1 cellular context compared by ENCODE assay signal in genomic region chr20:47360207-47360488, GRCh38.
A peak's percentile ranks its signal among the peaks of the same experiment; 100 is the strongest.
TF ChIP-seq lines count a peak whose summit lies in the region.

No MANE protein-coding gene starts in this region.

TF ChIP-seq in HepG2, 621 proteins besides CTCF, POLR2A, EP300 and RAD21 (continued from another document and continues in another):
- TF ChIP-seq, protein P1, sequence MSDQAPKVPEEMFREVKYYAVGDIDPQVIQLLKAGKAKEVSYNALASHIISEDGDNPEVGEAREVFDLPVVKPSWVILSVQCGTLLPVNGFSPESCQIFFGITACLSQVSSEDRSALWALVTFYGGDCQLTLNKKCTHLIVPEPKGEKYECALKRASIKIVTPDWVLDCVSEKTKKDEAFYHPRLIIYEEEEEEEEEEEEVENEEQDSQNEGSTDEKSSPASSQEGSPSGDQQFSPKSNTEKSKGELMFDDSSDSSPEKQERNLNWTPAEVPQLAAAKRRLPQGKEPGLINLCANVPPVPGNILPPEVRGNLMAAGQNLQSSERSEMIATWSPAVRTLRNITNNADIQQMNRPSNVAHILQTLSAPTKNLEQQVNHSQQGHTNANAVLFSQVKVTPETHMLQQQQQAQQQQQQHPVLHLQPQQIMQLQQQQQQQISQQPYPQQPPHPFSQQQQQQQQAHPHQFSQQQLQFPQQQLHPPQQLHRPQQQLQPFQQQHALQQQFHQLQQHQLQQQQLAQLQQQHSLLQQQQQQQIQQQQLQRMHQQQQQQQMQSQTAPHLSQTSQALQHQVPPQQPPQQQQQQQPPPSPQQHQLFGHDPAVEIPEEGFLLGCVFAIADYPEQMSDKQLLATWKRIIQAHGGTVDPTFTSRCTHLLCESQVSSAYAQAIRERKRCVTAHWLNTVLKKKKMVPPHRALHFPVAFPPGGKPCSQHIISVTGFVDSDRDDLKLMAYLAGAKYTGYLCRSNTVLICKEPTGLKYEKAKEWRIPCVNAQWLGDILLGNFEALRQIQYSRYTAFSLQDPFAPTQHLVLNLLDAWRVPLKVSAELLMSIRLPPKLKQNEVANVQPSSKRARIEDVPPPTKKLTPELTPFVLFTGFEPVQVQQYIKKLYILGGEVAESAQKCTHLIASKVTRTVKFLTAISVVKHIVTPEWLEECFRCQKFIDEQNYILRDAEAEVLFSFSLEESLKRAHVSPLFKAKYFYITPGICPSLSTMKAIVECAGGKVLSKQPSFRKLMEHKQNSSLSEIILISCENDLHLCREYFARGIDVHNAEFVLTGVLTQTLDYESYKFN (CRISPR knock-in tag; conservative IDR thresholded peaks at IDR 0.05), result no peak; the same call in none of the 2 replicates
- TF ChIP-seq FOSL2 (CRISPR knock-in tag; IDR thresholded peaks at IDR 0.05), result peak; percentile 43; the same call in 1 of the 2 replicates
- peak; percentile 50; the same call in 1 of the 2 replicates for TF ChIP-seq ZBTB25 (CRISPR knock-in tag; IDR thresholded peaks at IDR 0.05)
- 0 out of 2 replicates have a peak, but pooled peaks have one; percentile 55 for TF ChIP-seq PAWR (CRISPR knock-in tag; IDR thresholded peaks at IDR 0.05; ENCODE audit: borderline replicate concordance)
- TF ChIP-seq ZMAT3 (CRISPR knock-in tag; conservative IDR thresholded peaks at IDR 0.05), result peak; percentile 80
- TF ChIP-seq ZFP82 (CRISPR knock-in tag; IDR thresholded peaks at IDR 0.05; ENCODE audit: borderline replicate concordance), result peak; percentile 24; the same call in 1 of the 2 replicates
- TF ChIP-seq BRCA1 (CRISPR knock-in tag; IDR thresholded peaks at IDR 0.05), result peak; percentile 63; the same call in 1 of the 2 replicates
- TF ChIP-seq, protein P2, sequence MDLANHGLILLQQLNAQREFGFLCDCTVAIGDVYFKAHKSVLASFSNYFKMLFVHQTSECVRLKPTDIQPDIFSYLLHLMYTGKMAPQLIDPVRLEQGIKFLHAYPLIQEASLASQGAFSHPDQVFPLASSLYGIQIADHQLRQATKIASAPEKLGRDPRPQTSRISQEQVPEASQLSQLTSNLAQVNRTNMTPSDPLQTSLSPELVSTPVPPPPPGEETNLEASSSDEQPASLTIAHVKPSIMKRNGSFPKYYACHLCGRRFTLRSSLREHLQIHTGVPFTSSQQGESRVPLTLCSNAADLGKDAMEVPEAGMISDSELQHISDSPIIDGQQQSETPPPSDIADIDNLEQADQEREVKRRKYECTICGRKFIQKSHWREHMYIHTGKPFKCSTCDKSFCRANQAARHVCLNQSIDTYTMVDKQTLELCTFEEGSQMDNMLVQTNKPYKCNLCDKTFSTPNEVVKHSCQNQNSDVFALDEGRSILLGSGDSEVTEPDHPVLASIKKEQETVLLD (CRISPR knock-in tag; IDR thresholded peaks at IDR 0.05; ENCODE audit: low read depth), result no peak
- no peak for TF ChIP-seq ZNF446 (CRISPR knock-in tag; IDR thresholded peaks at IDR 0.05)
- peak; percentile 13; the same call in 1 of the 2 replicates for TF ChIP-seq ZNF878 (CRISPR knock-in tag; IDR thresholded peaks at IDR 0.05)
- TF ChIP-seq ZNF691 (CRISPR knock-in tag; IDR thresholded peaks at IDR 0.05; ENCODE audit: borderline replicate concordance, low read depth), result peak; percentile 73; the same call in 1 of the 2 replicates
- peak; percentile 90; the same call in 1 of the 2 replicates for TF ChIP-seq FOXK1 (CRISPR knock-in tag; IDR thresholded peaks at IDR 0.05; ENCODE audit: borderline replicate concordance, low read depth)
- TF ChIP-seq NR2F6 (IDR thresholded peaks at IDR 0.05), result peak; percentile 82
- peak; percentile 82 for TF ChIP-seq NR2F6 (CRISPR knock-in tag; IDR thresholded peaks at IDR 0.05)
- TF ChIP-seq, protein P3, sequence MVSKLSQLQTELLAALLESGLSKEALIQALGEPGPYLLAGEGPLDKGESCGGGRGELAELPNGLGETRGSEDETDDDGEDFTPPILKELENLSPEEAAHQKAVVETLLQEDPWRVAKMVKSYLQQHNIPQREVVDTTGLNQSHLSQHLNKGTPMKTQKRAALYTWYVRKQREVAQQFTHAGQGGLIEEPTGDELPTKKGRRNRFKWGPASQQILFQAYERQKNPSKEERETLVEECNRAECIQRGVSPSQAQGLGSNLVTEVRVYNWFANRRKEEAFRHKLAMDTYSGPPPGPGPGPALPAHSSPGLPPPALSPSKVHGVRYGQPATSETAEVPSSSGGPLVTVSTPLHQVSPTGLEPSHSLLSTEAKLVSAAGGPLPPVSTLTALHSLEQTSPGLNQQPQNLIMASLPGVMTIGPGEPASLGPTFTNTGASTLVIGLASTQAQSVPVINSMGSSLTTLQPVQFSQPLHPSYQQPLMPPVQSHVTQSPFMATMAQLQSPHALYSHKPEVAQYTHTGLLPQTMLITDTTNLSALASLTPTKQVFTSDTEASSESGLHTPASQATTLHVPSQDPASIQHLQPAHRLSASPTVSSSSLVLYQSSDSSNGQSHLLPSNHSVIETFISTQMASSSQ (IDR thresholded peaks at IDR 0.05; ENCODE audit: low read depth), result peak; percentile 31; the same call in 1 of the 2 replicates
- TF ChIP-seq, protein P3 (CRISPR knock-in tag; IDR thresholded peaks at IDR 0.05; ENCODE audit: borderline replicate concordance), result 0 out of 2 replicates have a peak, but pooled peaks have one; percentile 2
- TF ChIP-seq ZFP36 (IDR thresholded peaks at IDR 0.05; ENCODE audit: borderline replicate concordance, low read depth, low read length, partially characterized antibody), result no peak
- peak; percentile 57; the same call in 1 of the 2 replicates for TF ChIP-seq PRDM10 (CRISPR knock-in tag; IDR thresholded peaks at IDR 0.05; ENCODE audit: low read depth)
- TF ChIP-seq JUN (CRISPR knock-in tag; IDR thresholded peaks at IDR 0.05), result peak; percentile 9; the same call in 1 of the 2 replicates
- TF ChIP-seq ARNTL (CRISPR knock-in tag; IDR thresholded peaks at IDR 0.05), result peak; percentile 37; the same call in 1 of the 2 replicates
- peak; percentile 59 for TF ChIP-seq SKIL (CRISPR knock-in tag; IDR thresholded peaks at IDR 0.05; ENCODE audit: borderline replicate concordance)
- TF ChIP-seq PITX1 (CRISPR knock-in tag; IDR thresholded peaks at IDR 0.05), result peak; percentile 67; the same call in 1 of the 2 replicates
- TF ChIP-seq ZNF343 (CRISPR knock-in tag; IDR thresholded peaks at IDR 0.05), result peak; percentile 45; the same call in 1 of the 2 replicates
- TF ChIP-seq ZNF609 (CRISPR knock-in tag; IDR thresholded peaks at IDR 0.05; ENCODE audit: borderline replicate concordance), result peak; percentile 71
- peak; percentile 65 for TF ChIP-seq RARA (CRISPR knock-in tag; IDR thresholded peaks at IDR 0.05)
- no peak; the same call in 1 of the 2 replicates for TF ChIP-seq ZNF747 (CRISPR knock-in tag; IDR thresholded peaks at IDR 0.05; ENCODE audit: borderline replicate concordance)
- TF ChIP-seq MYPOP (CRISPR knock-in tag; IDR thresholded peaks at IDR 0.05), result no peak; the same call in 1 of the 2 replicates
- peak; percentile 42 for TF ChIP-seq GATAD2A (CRISPR knock-in tag; IDR thresholded peaks at IDR 0.05)
